In the genomic region with DNA sequence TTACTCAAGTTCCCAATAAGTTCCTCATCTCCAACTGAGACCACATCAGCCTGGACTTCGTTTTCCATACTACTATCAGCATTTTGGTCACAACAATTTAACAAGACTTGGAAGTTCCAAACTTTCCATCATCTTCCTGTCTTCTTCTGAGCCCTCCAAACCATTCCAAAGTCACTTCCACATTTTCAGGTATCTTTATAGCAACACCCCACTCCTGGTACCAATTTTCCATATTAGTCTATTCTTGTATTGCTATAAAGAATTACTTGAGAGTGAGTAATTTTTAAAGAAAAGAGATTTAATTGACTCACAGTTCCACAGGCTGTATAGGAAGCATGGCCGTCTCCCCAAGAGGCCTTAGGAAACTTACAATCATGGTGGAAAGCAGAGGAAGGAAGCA, we compare ENCODE assay signal across 1 cellular context.
TF ChIP-seq lines count a peak whose summit lies in the region.

No MANE protein-coding gene starts in this region.

TF ChIP-seq in HepG2, 621 proteins besides CTCF, POLR2A, EP300 and RAD21 (continued from another document):
- TF ChIP-seq SOX13 (IDR thresholded peaks at IDR 0.05) (no peak), SOX13 (CRISPR knock-in tag; conservative IDR thresholded peaks at IDR 0.05 in 1 of 2, IDR thresholded peaks at IDR 0.05 in 1 of 2) (no peak), SETDB1 (CRISPR knock-in tag; IDR thresholded peaks at IDR 0.05; ENCODE audit: borderline replicate concordance) (no peak), IKZF1 (IDR thresholded peaks at IDR 0.05) (no peak), ZMYM4 (CRISPR knock-in tag; IDR thresholded peaks at IDR 0.05) (no peak)
- TF ChIP-seq, protein P1, sequence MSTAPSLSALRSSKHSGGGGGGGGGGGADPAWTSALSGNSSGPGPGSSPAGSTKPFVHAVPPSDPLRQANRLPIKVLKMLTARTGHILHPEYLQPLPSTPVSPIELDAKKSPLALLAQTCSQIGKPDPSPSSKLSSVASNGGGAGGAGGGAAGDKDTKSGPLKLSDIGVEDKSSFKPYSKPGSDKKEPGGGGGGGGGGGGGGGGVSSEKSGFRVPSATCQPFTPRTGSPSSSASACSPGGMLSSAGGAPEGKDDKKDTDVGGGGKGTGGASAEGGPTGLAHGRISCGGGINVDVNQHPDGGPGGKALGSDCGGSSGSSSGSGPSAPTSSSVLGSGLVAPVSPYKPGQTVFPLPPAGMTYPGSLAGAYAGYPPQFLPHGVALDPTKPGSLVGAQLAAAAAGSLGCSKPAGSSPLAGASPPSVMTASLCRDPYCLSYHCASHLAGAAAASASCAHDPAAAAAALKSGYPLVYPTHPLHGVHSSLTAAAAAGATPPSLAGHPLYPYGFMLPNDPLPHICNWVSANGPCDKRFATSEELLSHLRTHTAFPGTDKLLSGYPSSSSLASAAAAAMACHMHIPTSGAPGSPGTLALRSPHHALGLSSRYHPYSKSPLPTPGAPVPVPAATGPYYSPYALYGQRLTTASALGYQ (CRISPR knock-in tag; IDR thresholded peaks at IDR 0.05) = no peak
